Comparison of ENCODE assay signal across 9 cellular contexts in genomic region chr1:228378453-228379164, GRCh38. TPM values are rescaled to one million over a fixed set of nuclear protein-coding genes. Genes with fewer than 3 reads are reported as not detected.
DNase-seq lines count a peak whose midpoint lies in the region; ATAC-seq and TF ChIP-seq lines count a peak whose summit lies in the region.
"Had no signal": no experiment of that assay in that cellular context is flagged by ENCODE, and none has a peak within 500 bp of the region (broad histone marks: within the 10 kb centered on the region; RNA-seq: fewer than 3 reads in every experiment).

No MANE protein-coding gene starts in this region.

- H3K36me3 ChIP-seq in body of pancreas (replicated peaks in 1 of 2; ENCODE audit: insufficient read depth in 1 of 2, low read depth in 2 of 2) (no peaks in the 10 kb centered on the region), iPS DF 6.9 (ENCODE audit: control insufficient read depth, insufficient read depth, low read length) (no peaks in the 10 kb centered on the region)

- TF ChIP-seq POLR2A in body of pancreas (IDR thresholded peaks at IDR 0.05) = peak in 2 of 3 donors; percentile 35 to 44

- peaks cover 15% of the 10 kb centered on the region for H3K27me3 Mint-ChIP-seq in T-helper 17 cell

- H3K27me3 ChIP-seq in body of pancreas = no peaks in the 10 kb centered on the region
- H3K27me3 ChIP-seq in iPS DF 6.9 (ENCODE audit: control insufficient read depth, insufficient read depth, low read length) = peaks cover 13% of the 10 kb centered on the region; the same call in 1 of the 2 replicates

- peaks cover 3% of the 10 kb centered on the region for H3K36me3 Mint-ChIP-seq in T-helper 17 cell (ENCODE audit: low read depth)

- ATAC-seq in T-helper 17 cell (peak; percentile 76), body of pancreas (peak; percentile 77), sciatic nerve (peak; percentile 66), HG03159 (IDR thresholded peaks at IDR 0.05; ENCODE audit: unreplicated experiment) (no peak)

- H3K27ac ChIP-seq in body of pancreas (peak overlapping the region in 3 of 4 donors; percentile 25 to 47 (median 31)), iPS DF 6.9 (ENCODE audit: low read length) (no peak overlapping the region)

- H3K4me1 ChIP-seq in body of pancreas (peaks cover 17% of the 10 kb centered on the region), iPS DF 6.9 (ENCODE audit: control insufficient read depth, insufficient read depth, low read length) (peaks cover 5% of the 10 kb centered on the region; the same call in 1 of the 2 replicates)

- peak overlapping the region; percentile 6 to 55 for H3K4me3 ChIP-seq in body of pancreas
- H3K4me3 ChIP-seq in iPS DF 6.9 (ENCODE audit: low read length) = peak overlapping the region; percentile 57; the same call in 1 of the 2 replicates

- intact Hi-C loops in body of pancreas (cut with DNase I) (no loop called here), sciatic nerve (cut with DNase I) (no loop called here)

- 0 to 1% methylated on average over 20 to 63 of the region's 70 CpGs for WGBS in body of pancreas, 2 donors
- no CpG with 5 or more reads among the region's 70 CpGs for WGBS in iPS DF 6.9 (ENCODE audit: insufficient coverage, insufficient read length)

- H3K27ac Mint-ChIP-seq in T-helper 17 cell = no peak overlapping the region

- H3K4me3 Mint-ChIP-seq in T-helper 17 cell = peak overlapping the region; percentile 91

- no peaks in the 10 kb centered on the region for H3K9me3 ChIP-seq in T-helper 17 cell (ENCODE audit: control insufficient read depth, low read length, poor library complexity, severe bottlenecking)
- no peaks in the 10 kb centered on the region for H3K9me3 ChIP-seq in body of pancreas
- H3K9me3 ChIP-seq in iPS DF 6.9 (ENCODE audit: control insufficient read depth, insufficient read depth, low read length) = no peaks in the 10 kb centered on the region

- DNase-seq in COLO668 (lab: John Stamatoyannopoulos, UW; ENCODE audit: unreplicated experiment) (peak; percentile 86), M059J (ENCODE audit: low read depth) (peak; percentile 33), T-helper 17 cell (peak in 2 of 3 donors; percentile 30 to 40), body of pancreas (peak; percentile 62 to 76 (median 70)), iPS DF 6.9 (ENCODE audit: low read depth, low spot score) (peak; percentile 61), sciatic nerve (ENCODE audit: low spot score) (peak; percentile 92), T1000 (lab: John Stamatoyannopoulos, UW) (no peak)

- H3K4me1 Mint-ChIP-seq in T-helper 17 cell = peaks cover 10% of the 10 kb centered on the region

- TF ChIP-seq CTCF in body of pancreas (IDR thresholded peaks at IDR 0.05) = peak; percentile 28 to 73 (median 62)

RNA-seq across cellular contexts. Expression of gene TRIM11, which starts 28.0 kb away (rescaled TPM):
- 12.1 and 24.0 TPM in 2 replicates for total RNA-seq in M059J (2014; rRNA removed; shearing (Covaris generic))
- 10 to 100 TPM; 35.5 to 52.5 TPM for total RNA-seq in T-helper 17 cell
- total RNA-seq in body of pancreas = 10 to 100 TPM; 14.0 to 24.4 TPM
- total RNA-seq in sciatic nerve = 18.1 TPM

RNA-seq across cellular contexts. Expression of gene TRIM17, which starts 38.1 kb away (rescaled TPM):
- not detected in 2 replicates for total RNA-seq in M059J (2014; rRNA removed; shearing (Covaris generic))
- total RNA-seq in T-helper 17 cell (1 to 10 TPM in 1 of 2 donors, under 1 TPM in 1; 0.47 to 2.0 TPM), body of pancreas (1 to 10 TPM in 1 of 2 donors, not detected in 1; 1.0 TPM), sciatic nerve (1.2 TPM)
- total RNA-seq: HT1080 had no signal
